Comparison of ENCODE assay signal across 16 cellular contexts in genomic region chr12:97595936-97596335, GRCh38.
DNase-seq lines count a peak whose midpoint lies in the region; ATAC-seq, FAIRE-seq and TF ChIP-seq lines count a peak whose summit lies in the region.
"Had no signal": no experiment of that assay in that cellular context is flagged by ENCODE, and none has a peak within 500 bp of the region (broad histone marks: within the 10 kb centered on the region; RNA-seq: fewer than 3 reads in every experiment).

No MANE protein-coding gene starts in this region.

- intact Hi-C loops in mammary epithelial cell (cut with micrococcal nuclease) = no loop called here
- intact Hi-C loops in breast epithelium (cut with DNase I; ENCODE audit: low total_unique reads) = no loop called here
- intact Hi-C loops in ascending aorta (cut with DNase I) = no loop called here

- FAIRE-seq in bronchial epithelial cell (lab: Jason Lieb, UNC) = peak; percentile 40
- FAIRE-seq: A204.1 had no signal

- no peaks in the 10 kb centered on the region for H3K9me3 Mint-ChIP-seq in type B pancreatic cell

- dilution Hi-C loops in mammary epithelial cell (cut with HindIII; ENCODE audit: low sequenced_read_pairs) = no loop called here

- H3K4me1 Mint-ChIP-seq in type B pancreatic cell (ENCODE audit: unreplicated experiment) = peaks cover 24% of the 10 kb centered on the region

- peak overlapping the region; percentile 17 for H3K4me3 Mint-ChIP-seq in type B pancreatic cell

- TF ChIP-seq CTCF in mammary epithelial cell (conservative IDR thresholded peaks at IDR 0.05 in 1 of 2, IDR thresholded peaks at IDR 0.05 in 1 of 2; ENCODE audit: extremely low read depth in 1 of 2, insufficient read depth in 1 of 2, low read depth in 1 of 2, low read length in 2 of 2) (no peak), breast epithelium (IDR thresholded peaks at IDR 0.05) (no peak), bronchial epithelial cell (IDR thresholded peaks at IDR 0.05; ENCODE audit: insufficient read depth, low read length, severe bottlenecking) (no peak), type B pancreatic cell (conservative IDR thresholded peaks at IDR 0.05) (no peak), ascending aorta (IDR thresholded peaks at IDR 0.05) (no peak)

- H2AFZ ChIP-seq in mammary epithelial cell (ENCODE audit: low read depth, low read length) = peak overlapping the region; percentile 64

- ATAC-seq in GM18511 (IDR thresholded peaks at IDR 0.05; ENCODE audit: unreplicated experiment) = no peak

- H3K27me3 ChIP-seq in mammary epithelial cell (ENCODE audit: insufficient read depth, low read length) (no peaks in the 10 kb centered on the region), breast epithelium (no peaks in the 10 kb centered on the region), bronchial epithelial cell (ENCODE audit: control insufficient read depth, insufficient read depth, low read length) (no peaks in the 10 kb centered on the region), ascending aorta (no peaks in the 10 kb centered on the region)
- H3K27me3 ChIP-seq: SJCRH30 had no signal

- DNase-seq in mammary epithelial cell = peak; percentile 85
- DNase-seq in breast epithelium (ENCODE audit: low spot score in 2 of 2) = no peak
- peak; percentile 90 for DNase-seq in bronchial epithelial cell (ENCODE audit: low read depth)
- DNase-seq in kidney tubule cell (ENCODE audit: low spot score) = peak; percentile 66
- DNase-seq in type B pancreatic cell (ENCODE audit: extremely low spot score, unreplicated experiment) = no peak
- no peak for DNase-seq in activated CD8-positive, alpha-beta memory T cell treated with anti-CD3 and anti-CD28 coated beads for 24 hours
- no peak for DNase-seq in ascending aorta (ENCODE audit: low spot score in 2 of 2)
- DNase-seq: C1 segment of cervical spinal cord, KBM-7, NCI-H1048, NCI-H2227 treated with DMSO at 0.1 percent for 48 hours, NCI-H526, SJCRH30 had no signal

- H3K4me3 ChIP-seq in mammary epithelial cell (replicated peaks in 1 of 3; ENCODE audit: insufficient read depth in 1 of 3, low read depth in 2 of 3, low read length in 3 of 3) = no peak overlapping the region
- no peak overlapping the region for H3K4me3 ChIP-seq in breast epithelium
- H3K4me3 ChIP-seq in bronchial epithelial cell (ENCODE audit: low read depth, low read length) = no peak overlapping the region
- H3K4me3 ChIP-seq in ascending aorta = no peak overlapping the region
- H3K4me3 ChIP-seq: HAP-1, SJCRH30 had no signal

- H3K27ac ChIP-seq in mammary epithelial cell (ENCODE audit: insufficient read depth, low read depth, low read length) = no peak overlapping the region
- H3K27ac ChIP-seq in breast epithelium = no peak overlapping the region
- no peak overlapping the region for H3K27ac ChIP-seq in ascending aorta
- H3K27ac ChIP-seq: SJCRH30 had no signal

- H3K9me3 ChIP-seq in mammary epithelial cell (replicated peaks; ENCODE audit: insufficient read depth, low read length) (no peaks in the 10 kb centered on the region), breast epithelium (no peaks in the 10 kb centered on the region), ascending aorta (no peaks in the 10 kb centered on the region)
- H3K9me3 ChIP-seq: HAP-1, SJCRH30 had no signal

- no peaks in the 10 kb centered on the region for H4K20me1 ChIP-seq in mammary epithelial cell (ENCODE audit: insufficient read depth, low read length)

- in situ Hi-C loops in mammary epithelial cell (cut with MboI; ENCODE audit: low sequenced_read_pairs in 2 of 2) = no loop called here

- no peaks in the 10 kb centered on the region for H3K36me3 Mint-ChIP-seq in type B pancreatic cell

- H3K9ac ChIP-seq in mammary epithelial cell (ENCODE audit: insufficient read depth, low read length) = no peak overlapping the region

- CTCF ChIA-PET in mammary epithelial cell (lab: Charles Lee; ENCODE audit: low non-redundant PET) = no interaction called here

- no peaks in the 10 kb centered on the region for H3K36me3 ChIP-seq in mammary epithelial cell (ENCODE audit: insufficient read depth, low read length)
- H3K36me3 ChIP-seq in breast epithelium = no peaks in the 10 kb centered on the region
- H3K36me3 ChIP-seq in bronchial epithelial cell (ENCODE audit: control insufficient read depth, insufficient read depth, low read length) = no peaks in the 10 kb centered on the region
- H3K36me3 ChIP-seq in ascending aorta = no peaks in the 10 kb centered on the region
- H3K36me3 ChIP-seq: HAP-1, SJCRH30 had no signal

- no peaks in the 10 kb centered on the region for H3K27me3 Mint-ChIP-seq in type B pancreatic cell

- peak overlapping the region; percentile 22 for H3K4me2 ChIP-seq in mammary epithelial cell (ENCODE audit: insufficient read depth, low read depth, low read length)

- no TSS peak for BruUV-seq in mammary epithelial cell (replicated peaks; lab: Mats Ljungman, UMichigan)

- H3K4me1 ChIP-seq in mammary epithelial cell (ENCODE audit: insufficient read depth, low read length) = peaks cover 19% of the 10 kb centered on the region
- no peaks in the 10 kb centered on the region for H3K4me1 ChIP-seq in breast epithelium
- no peaks in the 10 kb centered on the region for H3K4me1 ChIP-seq in ascending aorta
- H3K4me1 ChIP-seq: HAP-1, SJCRH30 had no signal

- no peak overlapping the region for H3K27ac Mint-ChIP-seq in type B pancreatic cell

- 2% methylated on average over 4 of the region's 4 CpGs for WGBS in mammary epithelial cell (ENCODE audit: low coverage, missing lambda C conversion rate)

- no peak for TF ChIP-seq POLR2A in breast epithelium (IDR thresholded peaks at IDR 0.05)

- no peaks in the 10 kb centered on the region for H3K79me2 ChIP-seq in mammary epithelial cell (ENCODE audit: insufficient read depth, low read length)

Comparison
In these comparisons a context has a peak if more than half of its experiments do, and no peak if none do; other contexts are left out.
1. DNase-seq: peak in mammary epithelial cell (single experiment), bronchial epithelial cell (single experiment) and kidney tubule cell (single experiment); none in breast epithelium (0 of 2), type B pancreatic cell (single experiment), activated CD8-positive, alpha-beta memory T cell treated with anti-CD3 and anti-CD28 coated beads for 24 hours (single experiment) and ascending aorta (0 of 2).